ENCODE assay signal across 13 cellular contexts in the genomic region with DNA sequence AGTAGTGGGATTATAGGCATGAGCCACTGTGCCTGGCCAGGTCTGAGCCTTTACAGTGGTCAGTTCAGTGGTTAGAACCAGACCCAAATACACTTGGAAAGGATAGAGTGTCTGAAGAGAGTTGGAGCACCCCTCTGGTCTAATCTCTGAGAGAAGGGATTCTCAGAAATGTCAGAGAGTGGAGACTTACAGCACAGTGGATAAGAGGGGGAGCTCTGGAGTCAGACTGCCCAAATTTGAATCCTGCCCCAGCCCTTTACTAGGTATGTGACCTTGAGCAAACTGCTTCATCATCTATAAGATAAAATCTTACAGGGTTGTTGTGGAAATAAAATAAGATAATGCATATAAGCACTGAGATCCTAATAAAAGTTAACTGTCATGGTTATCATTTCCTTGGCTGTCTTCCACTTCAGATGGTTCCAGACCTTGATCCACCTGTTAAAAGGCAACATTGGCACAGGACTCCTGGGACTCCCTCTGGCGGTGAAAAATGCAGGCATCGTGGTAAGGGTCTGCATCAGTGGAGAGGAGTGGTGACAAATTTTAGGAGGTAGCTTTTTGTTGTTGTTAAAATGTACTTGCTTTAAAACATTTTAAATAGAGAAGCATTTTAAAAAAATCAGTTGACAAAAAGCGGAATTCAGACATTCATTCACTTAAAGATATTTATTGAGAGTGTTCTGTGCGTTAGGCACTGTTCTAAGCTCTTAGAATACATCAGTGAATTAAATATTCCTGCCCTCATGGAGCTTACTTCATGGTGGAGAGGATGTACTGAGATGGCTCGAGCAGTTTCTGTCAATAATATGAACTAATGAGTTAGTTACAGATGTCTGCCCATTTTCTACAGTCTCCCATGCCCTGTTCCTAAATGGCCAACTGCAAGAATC. TPM values are rescaled to one million over a fixed set of nuclear protein-coding genes. Genes with fewer than 3 reads are reported as not detected.
DNase-seq lines count a peak whose midpoint lies in the region; ATAC-seq, FAIRE-seq and TF ChIP-seq lines count a peak whose summit lies in the region.
"Had no signal": no experiment of that assay in that cellular context is flagged by ENCODE, and none has a peak within 500 bp of the region (broad histone marks: within the 10 kb centered on the region; RNA-seq: fewer than 3 reads in every experiment).

No MANE protein-coding gene starts in this region.

- H3K9me3 ChIP-seq in right lobe of liver, result no peaks in the 10 kb centered on the region

- ATAC-seq in right lobe of liver (peak; percentile 36 to 57 (median 48)), HG03045 (IDR thresholded peaks at IDR 0.05; ENCODE audit: unreplicated experiment) (no peak)

- TF ChIP-seq CTCF in AG09319 (IDR thresholded peaks at IDR 0.05; ENCODE audit: low read depth, low read length), result peak; percentile 20; the same call in 1 of the 2 replicates
- peak; percentile 58 for TF ChIP-seq CTCF in HFF-Myc (IDR thresholded peaks at IDR 0.05; ENCODE audit: low read depth, low read length, missing control alignments)
- TF ChIP-seq CTCF in bronchial epithelial cell (IDR thresholded peaks at IDR 0.05; ENCODE audit: insufficient read depth, low read length, severe bottlenecking), result peak; percentile 26
- TF ChIP-seq CTCF in right lobe of liver (IDR thresholded peaks at IDR 0.05), result peak; percentile 22 to 48 (median 40)

- H3K27ac ChIP-seq in right lobe of liver, result no peak overlapping the region

- DNase-seq in AG09319 (ENCODE audit: extremely low read depth, low read depth), result no peak
- DNase-seq in HFF-Myc (ENCODE audit: extremely low read depth, low read depth), result no peak
- DNase-seq in bronchial epithelial cell (ENCODE audit: low read depth), result no peak
- DNase-seq in right lobe of liver, result no peak
- no peak for DNase-seq in globus pallidus (ENCODE audit: low spot score)
- DNase-seq in SIG-M5 (lab: John Stamatoyannopoulos, UW), result no peak
- DNase-seq in NK-92 (lab: John Stamatoyannopoulos, UW; ENCODE audit: unreplicated experiment), result no peak
- DNase-seq: activated T-cell treated with anti-CD3 and anti-CD28 coated beads, Interleukin-2, amount 50 U/mL, for 1 hour; caudate nucleus; NCI-H524 treated with DMSO at 0.1 percent for 48 hours; stimulated activated CD4-positive, alpha-beta T cell treated with anti-CD3 and anti-CD28 coated beads, Interleukin-4, amount 100 ng/mL, for 24 hours; T1000 had no signal

- 53% methylated on average over 5 of the region's 5 CpGs for WGBS in right lobe of liver (ENCODE audit: insufficient coverage, low coverage, low lambda C conversion rate, missing lambda C conversion rate)

- no peak for TF ChIP-seq POLR2A in right lobe of liver (IDR thresholded peaks at IDR 0.05)

- H3K4me3 ChIP-seq in HFF-Myc (replicated peaks; ENCODE audit: low read depth, low read length), result no peak overlapping the region
- no peak overlapping the region for H3K4me3 ChIP-seq in bronchial epithelial cell (ENCODE audit: low read depth, low read length)
- no peak overlapping the region for H3K4me3 ChIP-seq in right lobe of liver

- H3K27me3 ChIP-seq in bronchial epithelial cell (ENCODE audit: control insufficient read depth, insufficient read depth, low read length) (no peaks in the 10 kb centered on the region), right lobe of liver (no peaks in the 10 kb centered on the region)

- no peaks in the 10 kb centered on the region for H3K4me1 ChIP-seq in right lobe of liver

- H3K36me3 ChIP-seq in bronchial epithelial cell (ENCODE audit: control insufficient read depth, insufficient read depth, low read length) (peaks cover 10% of the 10 kb centered on the region), right lobe of liver (peaks cover 0 to 18% (median 1%) of the 10 kb centered on the region in 4 donors)

- intact Hi-C loops in right lobe of liver (cut with DNase I), result no loop called here

- no peak for FAIRE-seq in bronchial epithelial cell (lab: Jason Lieb, UNC)

RNA-seq across cellular contexts. Expression of gene SLC36A1, which starts 16.0 kb away (rescaled TPM):
- 4.5 and 4.9 TPM in 2 replicates for total RNA-seq in bronchial epithelial cell
- 1 to 10 TPM; 2.0 to 8.2 (median 5.2) TPM for total RNA-seq in right lobe of liver
